In the genomic region with DNA sequence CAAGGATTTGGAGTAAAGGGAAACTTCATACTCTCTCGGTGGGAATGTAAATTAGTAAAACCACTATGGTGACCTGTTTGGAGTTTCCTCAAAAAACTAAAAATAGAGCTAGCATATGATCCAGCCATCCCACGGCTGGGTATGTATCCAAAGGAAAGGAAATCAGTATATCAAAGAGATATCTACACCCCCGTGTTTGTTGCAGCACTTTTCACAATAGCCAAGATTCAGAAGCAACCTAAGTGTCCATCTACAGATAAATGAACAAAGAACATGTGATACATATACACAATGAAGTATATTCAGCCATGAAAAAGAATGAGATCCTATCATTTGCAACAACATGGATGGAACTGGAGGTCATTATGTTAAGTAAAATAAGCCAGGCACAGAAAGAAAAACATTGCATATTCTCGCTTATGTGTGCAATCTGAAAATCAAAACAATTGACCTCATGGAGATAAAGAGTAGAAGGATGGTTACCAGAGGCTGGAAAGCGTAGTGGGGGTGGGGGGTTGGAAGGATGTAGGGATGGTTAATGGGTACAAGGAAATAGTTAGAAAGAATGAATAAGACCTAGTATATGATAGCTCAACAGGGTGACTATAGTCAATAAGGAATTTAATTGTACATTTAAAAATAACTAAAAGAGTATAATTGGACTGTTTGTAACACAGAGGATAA, we compare ENCODE assay signal across 1 cellular context.
TF ChIP-seq lines count a peak whose summit lies in the region.

No MANE protein-coding gene starts in this region.

TF ChIP-seq in SK-N-SH treated with all-trans-retinoic acid at 6 μM for 48 hours, 23 proteins besides CTCF, POLR2A, EP300 and RAD21 (continued from another document):
- TF ChIP-seq CSRNP3 (CRISPR knock-in tag; IDR thresholded peaks at IDR 0.05) (no peak), TOX (CRISPR knock-in tag; IDR thresholded peaks at IDR 0.05; ENCODE audit: borderline replicate concordance) (no peak), PPARA (CRISPR knock-in tag; IDR thresholded peaks at IDR 0.05; ENCODE audit: borderline replicate concordance) (no peak)
